ENCODE assay signal across 3 cellular contexts in the genomic region with DNA sequence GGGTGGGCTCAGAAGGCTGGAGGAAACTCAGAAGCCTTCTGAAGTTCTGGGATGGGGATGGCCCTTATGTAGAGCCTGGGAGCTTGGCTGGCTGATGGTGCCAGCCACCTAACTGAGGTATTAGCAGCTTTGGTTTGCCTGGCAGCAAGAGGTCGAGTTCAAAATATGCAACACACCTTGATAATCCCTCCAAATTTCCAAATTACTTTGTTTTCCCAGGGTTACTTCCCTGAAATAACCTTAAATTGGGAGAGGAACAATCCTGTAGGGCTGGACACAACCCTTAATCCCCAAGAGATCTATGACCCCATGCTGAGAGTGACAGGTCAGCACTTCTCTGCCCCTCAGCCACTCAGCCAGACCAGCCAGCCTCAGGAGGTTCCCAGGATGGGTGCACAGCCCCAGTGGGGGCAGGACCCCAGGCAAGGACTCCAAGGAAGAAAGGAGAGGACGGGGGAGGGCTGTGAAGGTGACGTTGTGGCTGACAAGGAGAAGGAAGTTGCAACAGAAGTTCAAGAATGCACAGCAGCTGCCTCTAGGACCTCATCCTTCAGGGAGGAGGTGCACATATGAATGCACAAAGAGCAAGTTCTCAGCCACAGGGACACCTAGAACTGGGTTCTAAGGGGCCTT.
A peak's percentile ranks its signal among the peaks of the same experiment; 100 is the strongest.
TF ChIP-seq lines count a peak whose summit lies in the region.

No MANE protein-coding gene starts in this region.

TF ChIP-seq in A549, 52 proteins besides CTCF, POLR2A, EP300 and RAD21:
- TF ChIP-seq EHMT2 (IDR thresholded peaks at IDR 0.05; ENCODE audit: low read depth) (no peak), MAFK (IDR thresholded peaks at IDR 0.05; ENCODE audit: partially characterized antibody) (peak; percentile 24), KDM1A (IDR thresholded peaks at IDR 0.05; ENCODE audit: low read depth) (no peak), KDM5A (IDR thresholded peaks at IDR 0.05) (no peak)

TF ChIP-seq in IMR-90, 13 proteins besides CTCF, POLR2A, EP300 and RAD21:
- TF ChIP-seq CHD1 (IDR thresholded peaks at IDR 0.05; ENCODE audit: low read depth, low read length): no peak
- TF ChIP-seq SMC3 (IDR thresholded peaks at IDR 0.05; ENCODE audit: low read depth, low read length): no peak
- no peak for TF ChIP-seq BHLHE40 (IDR thresholded peaks at IDR 0.05; ENCODE audit: low read depth, low read length)
- no peak for TF ChIP-seq RCOR1 (IDR thresholded peaks at IDR 0.05; ENCODE audit: insufficient replicate concordance, low read length)
- TF ChIP-seq MAFK (IDR thresholded peaks at IDR 0.05; ENCODE audit: low read depth, low read length): no peak
- no peak for TF ChIP-seq MXI1 (IDR thresholded peaks at IDR 0.05; ENCODE audit: borderline replicate concordance, low read depth, low read length)
- no peak for TF ChIP-seq NFE2L2 (IDR thresholded peaks at IDR 0.05; ENCODE audit: low read depth, low read length)
- no peak for TF ChIP-seq CEBPB (IDR thresholded peaks at IDR 0.05; ENCODE audit: low read depth, low read length)
- no peak for TF ChIP-seq FOS (IDR thresholded peaks at IDR 0.05; ENCODE audit: low read depth, low read length)
- TF ChIP-seq, protein P1, sequence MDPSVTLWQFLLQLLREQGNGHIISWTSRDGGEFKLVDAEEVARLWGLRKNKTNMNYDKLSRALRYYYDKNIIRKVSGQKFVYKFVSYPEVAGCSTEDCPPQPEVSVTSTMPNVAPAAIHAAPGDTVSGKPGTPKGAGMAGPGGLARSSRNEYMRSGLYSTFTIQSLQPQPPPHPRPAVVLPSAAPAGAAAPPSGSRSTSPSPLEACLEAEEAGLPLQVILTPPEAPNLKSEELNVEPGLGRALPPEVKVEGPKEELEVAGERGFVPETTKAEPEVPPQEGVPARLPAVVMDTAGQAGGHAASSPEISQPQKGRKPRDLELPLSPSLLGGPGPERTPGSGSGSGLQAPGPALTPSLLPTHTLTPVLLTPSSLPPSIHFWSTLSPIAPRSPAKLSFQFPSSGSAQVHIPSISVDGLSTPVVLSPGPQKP (IDR thresholded peaks at IDR 0.05; ENCODE audit: borderline replicate concordance, low read depth, low read length): no peak
- no peak for TF ChIP-seq RFX5 (IDR thresholded peaks at IDR 0.05; ENCODE audit: low read depth, low read length)
- TF ChIP-seq, protein P2, sequence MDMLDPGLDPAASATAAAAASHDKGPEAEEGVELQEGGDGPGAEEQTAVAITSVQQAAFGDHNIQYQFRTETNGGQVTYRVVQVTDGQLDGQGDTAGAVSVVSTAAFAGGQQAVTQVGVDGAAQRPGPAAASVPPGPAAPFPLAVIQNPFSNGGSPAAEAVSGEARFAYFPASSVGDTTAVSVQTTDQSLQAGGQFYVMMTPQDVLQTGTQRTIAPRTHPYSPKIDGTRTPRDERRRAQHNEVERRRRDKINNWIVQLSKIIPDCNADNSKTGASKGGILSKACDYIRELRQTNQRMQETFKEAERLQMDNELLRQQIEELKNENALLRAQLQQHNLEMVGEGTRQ (IDR thresholded peaks at IDR 0.05; ENCODE audit: low read depth, low read length): no peak
- TF ChIP-seq MAZ (IDR thresholded peaks at IDR 0.05; ENCODE audit: borderline replicate concordance, low read depth, low read length): no peak

TF ChIP-seq in K562, 482 proteins besides CTCF, POLR2A, EP300 and RAD21:
- TF ChIP-seq, protein P3, sequence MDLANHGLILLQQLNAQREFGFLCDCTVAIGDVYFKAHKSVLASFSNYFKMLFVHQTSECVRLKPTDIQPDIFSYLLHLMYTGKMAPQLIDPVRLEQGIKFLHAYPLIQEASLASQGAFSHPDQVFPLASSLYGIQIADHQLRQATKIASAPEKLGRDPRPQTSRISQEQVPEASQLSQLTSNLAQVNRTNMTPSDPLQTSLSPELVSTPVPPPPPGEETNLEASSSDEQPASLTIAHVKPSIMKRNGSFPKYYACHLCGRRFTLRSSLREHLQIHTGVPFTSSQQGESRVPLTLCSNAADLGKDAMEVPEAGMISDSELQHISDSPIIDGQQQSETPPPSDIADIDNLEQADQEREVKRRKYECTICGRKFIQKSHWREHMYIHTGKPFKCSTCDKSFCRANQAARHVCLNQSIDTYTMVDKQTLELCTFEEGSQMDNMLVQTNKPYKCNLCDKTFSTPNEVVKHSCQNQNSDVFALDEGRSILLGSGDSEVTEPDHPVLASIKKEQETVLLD (IDR thresholded peaks at IDR 0.05): no peak
- TF ChIP-seq ZNF316 (IDR thresholded peaks at IDR 0.05): 0 out of 2 replicates have a peak, but pooled peaks have one; percentile 18
